In the genomic region with DNA sequence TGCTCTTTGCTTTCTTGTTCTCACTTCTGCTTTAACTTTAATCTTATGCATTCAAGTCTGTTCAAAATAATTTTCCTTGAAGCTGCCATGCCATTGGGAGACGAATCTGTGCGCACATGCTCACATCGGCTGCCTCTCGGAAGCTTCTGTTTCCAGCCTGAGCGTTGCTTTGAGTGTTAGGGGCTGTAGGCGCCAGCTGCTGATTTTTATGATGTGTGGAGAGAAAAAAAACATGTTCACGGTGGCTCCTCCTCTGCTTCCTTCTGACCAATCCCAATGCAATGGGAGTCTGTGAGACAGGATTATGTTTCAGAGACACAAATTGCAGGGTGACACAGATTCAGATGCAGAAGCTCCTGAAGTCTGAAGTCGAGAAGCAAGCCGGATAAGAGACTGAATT, we compare ENCODE assay signal across 9 cellular contexts. TPM values are rescaled to one million over a fixed set of nuclear protein-coding genes. Genes with fewer than 3 reads are reported as not detected.
DNase-seq lines count a peak whose midpoint lies in the region; ATAC-seq, FAIRE-seq and TF ChIP-seq lines count a peak whose summit lies in the region.
"Had no signal": no experiment of that assay in that cellular context is flagged by ENCODE, and none has a peak within 500 bp of the region (broad histone marks: within the 10 kb centered on the region; RNA-seq: fewer than 3 reads in every experiment).

A gene (minus strand): TSS at position 178 of the 400 bp plus-strand sequence. CDS start 426 bp downstream, outside the sequence.

- ATAC-seq in naive thymus-derived CD8-positive, alpha-beta T cell, result no peak
- ATAC-seq: body of pancreas had no signal

- DNase-seq in Caki2 (ENCODE audit: low read depth), result peak; percentile 54
- DNase-seq in NCI-H146 (lab: John Stamatoyannopoulos, UW), result peak; percentile 94
- DNase-seq in amniotic epithelial cell (ENCODE audit: low read depth), result peak; percentile 25
- no peak for DNase-seq in keratinocyte (ENCODE audit: low read depth, low spot score)
- no peak for DNase-seq in naive thymus-derived CD8-positive, alpha-beta T cell
- no peak for DNase-seq in T-helper 9 cell
- no peak for DNase-seq in activated naive CD8-positive, alpha-beta T cell treated with anti-CD3 and anti-CD28 coated beads for 36 hours
- no peak for DNase-seq in effector memory CD4-positive, alpha-beta T cell

- H4K20me1 ChIP-seq in keratinocyte (ENCODE audit: control insufficient read depth, extremely low read depth, insufficient read depth, low read length), result no peaks in the 10 kb centered on the region

- H3K4me1 Mint-ChIP-seq in naive thymus-derived CD8-positive, alpha-beta T cell, result peaks cover 0 to 3% (median 0%) of the 10 kb centered on the region in 4 donors
- H3K4me1 Mint-ChIP-seq in activated naive CD8-positive, alpha-beta T cell treated with anti-CD3 and anti-CD28 coated beads for 36 hours, result peaks cover 3% of the 10 kb centered on the region

- H3K4me3 Mint-ChIP-seq in naive thymus-derived CD8-positive, alpha-beta T cell, result no peak within 1 kb of the TSS
- H3K4me3 Mint-ChIP-seq in activated naive CD8-positive, alpha-beta T cell treated with anti-CD3 and anti-CD28 coated beads for 36 hours, result no peak within 1 kb of the TSS

- peak; percentile 49 for FAIRE-seq in keratinocyte (lab: Jason Lieb, UNC)

- peak within 1 kb of the TSS in 2 of 3 experiments; percentile 22 to 43 for H3K4me3 ChIP-seq in keratinocyte (ENCODE audit: control insufficient read depth in 2 of 3, extremely low read depth in 1 of 3, insufficient read depth in 2 of 3, low read depth in 1 of 3, low read length in 3 of 3)
- H3K4me3 ChIP-seq in effector memory CD4-positive, alpha-beta T cell (ENCODE audit: insufficient read depth, low read depth, low read length, poor library complexity, severe bottlenecking), result no peak within 1 kb of the TSS
- H3K4me3 ChIP-seq: body of pancreas had no signal

- H3K4me1 ChIP-seq in keratinocyte (ENCODE audit: control insufficient read depth, extremely low read depth, insufficient read depth, low read length), result no peaks in the 10 kb centered on the region
- no peaks in the 10 kb centered on the region for H3K4me1 ChIP-seq in effector memory CD4-positive, alpha-beta T cell (ENCODE audit: control insufficient read depth, insufficient read depth, low read length, poor library complexity, severe bottlenecking)
- H3K4me1 ChIP-seq: body of pancreas had no signal

- peaks cover 0 to 2% (median 0%) of the 10 kb centered on the region in 9 donors for H3K9me3 Mint-ChIP-seq in naive thymus-derived CD8-positive, alpha-beta T cell
- H3K9me3 Mint-ChIP-seq in activated naive CD8-positive, alpha-beta T cell treated with anti-CD3 and anti-CD28 coated beads for 36 hours, result peaks cover 1% of the 10 kb centered on the region

- TF ChIP-seq CTCF in keratinocyte (optimal IDR thresholded peaks at IDR 0.05 in 1 of 3, IDR thresholded peaks at IDR 0.05 in 1 of 3, conservative IDR thresholded peaks at IDR 0.05 in 1 of 3; ENCODE audit: extremely low read depth in 1 of 3, insufficient read depth in 2 of 3, low read length in 3 of 3), result no peak

- peak within 1 kb of the TSS; percentile 77 for H3K4me2 ChIP-seq in keratinocyte (ENCODE audit: control insufficient read depth, extremely low read depth, insufficient read depth, low read depth, low read length)

- no peaks in the 10 kb centered on the region for H3K27me3 ChIP-seq in keratinocyte (ENCODE audit: control insufficient read depth, extremely low read depth, insufficient read depth, low read length)
- H3K27me3 ChIP-seq in effector memory CD4-positive, alpha-beta T cell (replicated peaks; ENCODE audit: control insufficient read depth, insufficient read depth, low read length, poor library complexity, severe bottlenecking), result no peaks in the 10 kb centered on the region
- H3K27me3 ChIP-seq: body of pancreas had no signal

- H3K9me3 ChIP-seq in keratinocyte (ENCODE audit: control insufficient read depth, low read depth, low read length), result no peaks in the 10 kb centered on the region
- no peaks in the 10 kb centered on the region for H3K9me3 ChIP-seq in effector memory CD4-positive, alpha-beta T cell (ENCODE audit: control insufficient read depth, low read length)
- H3K9me3 ChIP-seq: body of pancreas had no signal

- in situ Hi-C loops in Caki2 (cut with HindIII; ENCODE audit: low pct_unique_long_range_greater_than_20kb, low sequenced_read_pairs), result no loop called here

- H3K9ac ChIP-seq in keratinocyte (ENCODE audit: control insufficient read depth, extremely low read depth, insufficient read depth, low read length), result no peak within 1 kb of the TSS

- peak within 1 kb of the TSS; percentile 69 for H2AFZ ChIP-seq in keratinocyte (ENCODE audit: control insufficient read depth, low read length)

- no peaks in the 10 kb centered on the region for H3K36me3 Mint-ChIP-seq in naive thymus-derived CD8-positive, alpha-beta T cell
- no peaks in the 10 kb centered on the region for H3K36me3 Mint-ChIP-seq in activated naive CD8-positive, alpha-beta T cell treated with anti-CD3 and anti-CD28 coated beads for 36 hours

- no peaks in the 10 kb centered on the region for H3K9me1 ChIP-seq in keratinocyte (ENCODE audit: control insufficient read depth, extremely low read depth, insufficient read depth, low read length)

- H3K27ac ChIP-seq in keratinocyte (ENCODE audit: control insufficient read depth, insufficient read depth, low read length), result no peak within 1 kb of the TSS
- no peak within 1 kb of the TSS for H3K27ac ChIP-seq in effector memory CD4-positive, alpha-beta T cell (ENCODE audit: insufficient read depth, low read length, poor library complexity, severe bottlenecking)
- H3K27ac ChIP-seq: body of pancreas had no signal

- H3K27me3 Mint-ChIP-seq in naive thymus-derived CD8-positive, alpha-beta T cell, result no peaks in the 10 kb centered on the region
- H3K27me3 Mint-ChIP-seq in activated naive CD8-positive, alpha-beta T cell treated with anti-CD3 and anti-CD28 coated beads for 36 hours, result no peaks in the 10 kb centered on the region

- no peaks in the 10 kb centered on the region for H3K79me2 ChIP-seq in keratinocyte (ENCODE audit: control insufficient read depth, insufficient read depth, low read length)

- dilution Hi-C loops in keratinocyte (cut with MboI; ENCODE audit: extremely low pct_ligation_motif_present, low sequenced_read_pairs), result no loop called here

- no peaks in the 10 kb centered on the region for H3K36me3 ChIP-seq in keratinocyte (ENCODE audit: control insufficient read depth in 2 of 2, extremely low read depth in 1 of 2, insufficient read depth in 2 of 2, low read length in 2 of 2)
- no peaks in the 10 kb centered on the region for H3K36me3 ChIP-seq in effector memory CD4-positive, alpha-beta T cell (ENCODE audit: control insufficient read depth, insufficient read depth, low read length)

- POLR2A ChIA-PET in naive thymus-derived CD8-positive, alpha-beta T cell (lab: Charles Lee), result no interaction called here

- no peak within 1 kb of the TSS for H3K27ac Mint-ChIP-seq in naive thymus-derived CD8-positive, alpha-beta T cell
- no peak within 1 kb of the TSS for H3K27ac Mint-ChIP-seq in activated naive CD8-positive, alpha-beta T cell treated with anti-CD3 and anti-CD28 coated beads for 36 hours

RNA-seq across cellular contexts. Expression of the gene that starts here (rescaled TPM):
- total RNA-seq in Caki2 (2014; rRNA removed; shearing (Covaris generic); ENCODE audit: low replicate concordance), result not detected in 2 replicates
- polyA plus RNA-seq in keratinocyte, result 0.03 TPM in 1 of 3 replicates, not detected in the others
- polyA plus RNA-seq in keratinocyte (2011; ENCODE audit: low read depth), result not detected
- polyA plus RNA-seq in keratinocyte (2011; cell fraction: cytosol; rRNA removed), result not detected in 2 replicates
- not detected in 2 replicates for polyA plus RNA-seq in keratinocyte (2011; cell fraction: nucleus; rRNA removed)
- not detected in 2 replicates for polyA plus RNA-seq in keratinocyte (2012; ENCODE audit: low replicate concordance)
- polyA minus RNA-seq in keratinocyte, result not detected in 3 replicates
- not detected for polyA minus RNA-seq in keratinocyte (2011; cell fraction: cytosol; rRNA and poly(A)+ RNA removed)
- polyA minus RNA-seq in keratinocyte (2011; cell fraction: nucleus; rRNA and poly(A)+ RNA removed), result not detected in 2 replicates
- not detected for total RNA-seq in naive thymus-derived CD8-positive, alpha-beta T cell
- not detected for polyA plus RNA-seq in naive thymus-derived CD8-positive, alpha-beta T cell
- not detected for total RNA-seq in activated naive CD8-positive, alpha-beta T cell treated with anti-CD3 and anti-CD28 coated beads for 36 hours
- total RNA-seq: body of pancreas had no signal

Comparison
In these comparisons a context has a peak if more than half of its experiments do, and no peak if none do; other contexts are left out.
1. Peak in DNase-seq in Caki2; RNA of the gene not detected or under 1 TPM.
2. DNase-seq: peak in NCI-H146 (single experiment) and amniotic epithelial cell (single experiment); none in keratinocyte (single experiment), naive thymus-derived CD8-positive, alpha-beta T cell (0 of 10), T-helper 9 cell (single experiment), activated naive CD8-positive, alpha-beta T cell treated with anti-CD3 and anti-CD28 coated beads for 36 hours (single experiment) and effector memory CD4-positive, alpha-beta T cell (0 of 3).